ENCODE assay signal across 8 cellular contexts in genomic region chr6:143060806-143061596, GRCh38. TPM values are rescaled to one million over a fixed set of nuclear protein-coding genes. Genes with fewer than 3 reads are reported as not detected.
DNase-seq lines count a peak whose midpoint lies in the region; ATAC-seq and TF ChIP-seq lines count a peak whose summit lies in the region.

AIG1 (plus strand) TSS chr6:143060889; CDS start chr6:143060926, 37 bp downstream.

- peak within 1 kb of the TSS; percentile 68 to 86 for H3K27ac Mint-ChIP-seq in natural killer cell treated with Interleukin-12 subunit alpha and Interleukin-12 subunit beta and Interleukin-15 and Interleukin-18, amount 100 ng/mL, for 72 hours

- peak; percentile 61 for DNase-seq in NCI-H2171 (lab: John Stamatoyannopoulos, UW)
- peak; percentile 58 for DNase-seq in activated T-cell treated with anti-CD3 and anti-CD28 coated beads for 4 hours
- DNase-seq in epithelial cell of proximal tubule (ENCODE audit: low read depth), result no peak
- DNase-seq in natural killer cell treated with Interleukin-12 subunit alpha and Interleukin-12 subunit beta and Interleukin-15 and Interleukin-18, amount 100 ng/mL, for 72 hours (ENCODE audit: low spot score), result no peak
- peak; percentile 58 for DNase-seq in stimulated activated naive CD4-positive, alpha-beta T cell treated with Interleukin-2 at 50 U/mL for 16 hours (lab: John Stamatoyannopoulos, UW)
- no peak for DNase-seq in NOMO-1 treated with dmso at 0.1 percent for 144 hours (lab: John Stamatoyannopoulos, UW; ENCODE audit: unreplicated experiment)

- peaks cover 0 to 13% of the 10 kb centered on the region in 2 donors for H3K27me3 Mint-ChIP-seq in natural killer cell treated with Interleukin-12 subunit alpha and Interleukin-12 subunit beta and Interleukin-15 and Interleukin-18, amount 100 ng/mL, for 72 hours

- no peaks in the 10 kb centered on the region for H3K9me3 Mint-ChIP-seq in natural killer cell treated with Interleukin-12 subunit alpha and Interleukin-12 subunit beta and Interleukin-15 and Interleukin-18, amount 100 ng/mL, for 72 hours

- H3K36me3 Mint-ChIP-seq in natural killer cell treated with Interleukin-12 subunit alpha and Interleukin-12 subunit beta and Interleukin-15 and Interleukin-18, amount 100 ng/mL, for 72 hours, result no peaks in the 10 kb centered on the region

- peak within 1 kb of the TSS; percentile 81 for H3K4me3 Mint-ChIP-seq in natural killer cell treated with Interleukin-12 subunit alpha and Interleukin-12 subunit beta and Interleukin-15 and Interleukin-18, amount 100 ng/mL, for 72 hours

- ATAC-seq in GM18861 (IDR thresholded peaks at IDR 0.05; ENCODE audit: unreplicated experiment) (peak; percentile 34), HG02852 (IDR thresholded peaks at IDR 0.05; ENCODE audit: unreplicated experiment) (peak; percentile 66)
- ATAC-seq in natural killer cell treated with Interleukin-12 subunit alpha and Interleukin-12 subunit beta and Interleukin-15 and Interleukin-18, amount 100 ng/mL, for 72 hours, result peak in 1 of 2 donors; percentile 34

- H3K4me3 ChIP-seq in epithelial cell of proximal tubule (ENCODE audit: low read depth, low read length), result peak within 1 kb of the TSS; percentile 83

- H3K4me1 Mint-ChIP-seq in natural killer cell treated with Interleukin-12 subunit alpha and Interleukin-12 subunit beta and Interleukin-15 and Interleukin-18, amount 100 ng/mL, for 72 hours (ENCODE audit: low read depth in 2 of 2), result peaks cover 13 to 17% of the 10 kb centered on the region in 2 donors

- no peak for TF ChIP-seq CTCF in epithelial cell of proximal tubule (conservative IDR thresholded peaks at IDR 0.05; ENCODE audit: low read depth, low read length)

RNA-seq across cellular contexts. Expression of gene AIG1, which starts in this region (rescaled TPM):
- 40.8 and 47.4 TPM in 2 replicates for total RNA-seq in epithelial cell of proximal tubule
- 1 to 10 TPM; 5.7 to 7.4 TPM for total RNA-seq in natural killer cell treated with Interleukin-12 subunit alpha and Interleukin-12 subunit beta and Interleukin-15 and Interleukin-18, amount 100 ng/mL, for 72 hours

Comparison
In these comparisons a context has a peak if more than half of its experiments do, and no peak if none do; other contexts are left out.
1. DNase-seq: peak in NCI-H2171 (single experiment), activated T-cell treated with anti-CD3 and anti-CD28 coated beads for 4 hours (single experiment) and stimulated activated naive CD4-positive, alpha-beta T cell treated with Interleukin-2 at 50 U/mL for 16 hours (single experiment); none in epithelial cell of proximal tubule (single experiment), natural killer cell treated with Interleukin-12 subunit alpha and Interleukin-12 subunit beta and Interleukin-15 and Interleukin-18, amount 100 ng/mL, for 72 hours (single experiment) and NOMO-1 treated with dmso at 0.1 percent for 144 hours (single experiment).